ENCODE assay signal across 8 cellular contexts in genomic region chr12:68686262-68686594, GRCh38. TPM values are rescaled to one million over a fixed set of nuclear protein-coding genes. Genes with fewer than 3 reads are reported as not detected.
DNase-seq lines count a peak whose midpoint lies in the region; ATAC-seq and TF ChIP-seq lines count a peak whose summit lies in the region.

No MANE protein-coding gene starts in this region.

- H3K9me3 Mint-ChIP-seq in memory B cell: no peaks in the 10 kb centered on the region

- H3K9me3 ChIP-seq in left ventricle myocardium inferior (replicated peaks): no peaks in the 10 kb centered on the region
- no peaks in the 10 kb centered on the region for H3K9me3 ChIP-seq in vagina

- H3K27me3 ChIP-seq in left ventricle myocardium inferior (ENCODE audit: low read depth): no peaks in the 10 kb centered on the region
- no peaks in the 10 kb centered on the region for H3K27me3 ChIP-seq in vagina

- peaks cover 23% of the 10 kb centered on the region for H3K4me1 ChIP-seq in left ventricle myocardium inferior
- H3K4me1 ChIP-seq in vagina: peaks cover 21% of the 10 kb centered on the region

- peaks cover 5% of the 10 kb centered on the region for H3K36me3 Mint-ChIP-seq in memory B cell

- in situ Hi-C loops in astrocyte of the cerebellum (cut with HindIII; ENCODE audit: low sequenced_read_pairs): no loop called here

- H3K27ac Mint-ChIP-seq in memory B cell: peak overlapping the region; percentile 94

- H3K4me3 ChIP-seq in left ventricle myocardium inferior (peak overlapping the region; percentile 96), astrocyte of the cerebellum (ENCODE audit: low read depth, low read length) (peak overlapping the region; percentile 98), vagina (peak overlapping the region; percentile 82 to 84)

- peaks cover 3% of the 10 kb centered on the region for H3K4me1 Mint-ChIP-seq in memory B cell

- H3K4me3 Mint-ChIP-seq in memory B cell: peak overlapping the region; percentile 93

- H3K27ac ChIP-seq in left ventricle myocardium inferior (replicated peaks): peak overlapping the region; percentile 85
- H3K27ac ChIP-seq in vagina: peak overlapping the region; percentile 60

- no peak for TF ChIP-seq POLR2A in vagina (IDR thresholded peaks at IDR 0.05)

- ATAC-seq in left cardiac atrium: no peak
- peak; percentile 1 for ATAC-seq in memory B cell (ENCODE audit: low read depth)

- TF ChIP-seq CTCF in left ventricle myocardium inferior (IDR thresholded peaks at IDR 0.05; ENCODE audit: borderline replicate concordance): no peak
- no peak for TF ChIP-seq CTCF in astrocyte of the cerebellum (IDR thresholded peaks at IDR 0.05; ENCODE audit: low read depth, low read length, missing control alignments)
- TF ChIP-seq CTCF in vagina (IDR thresholded peaks at IDR 0.05): no peak

- H3K36me3 ChIP-seq in left ventricle myocardium inferior (peaks cover 11% of the 10 kb centered on the region), vagina (peaks cover 0 to 10% of the 10 kb centered on the region in 2 donors)

- no peaks in the 10 kb centered on the region for H3K27me3 Mint-ChIP-seq in memory B cell

- DNase-seq in left ventricle myocardium inferior: no peak
- DNase-seq in left cardiac atrium: no peak
- no peak for DNase-seq in astrocyte of the cerebellum (ENCODE audit: low read depth)
- DNase-seq in memory B cell (ENCODE audit: low spot score in 2 of 2): no peak
- no peak for DNase-seq in vagina (ENCODE audit: extremely low spot score in 2 of 2)
- DNase-seq in activated CD4-positive, alpha-beta T cell treated with anti-CD3 and anti-CD28 coated beads, Interleukin-2, amount 50 U/mL, for 48 hours: no peak
- DNase-seq in NCI-H524 (lab: John Stamatoyannopoulos, UW): no peak
- DNase-seq in NCI-H146 (lab: John Stamatoyannopoulos, UW): no peak

- intact Hi-C loops in left ventricle myocardium inferior (cut with micrococcal nuclease) (no loop called here), left cardiac atrium (cut with DNase I) (loop anchor here (5.0 to 10.0 kb wide), 2 partner anchors 319 to 331 kb away; no protein-coding TSS in a partner anchor), vagina (cut with DNase I) (loop anchor here (5.0 kb wide), 1 partner anchor 329 kb away; no protein-coding TSS in a partner anchor)

RNA-seq across cellular contexts. Expression of gene NUP107, which starts 0.6 kb away (rescaled TPM):
- total RNA-seq in left ventricle myocardium inferior (18.7 TPM), left cardiac atrium (10 to 100 TPM; 23.5 to 31.6 TPM), vagina (42.5 TPM)

RNA-seq across cellular contexts. Expression of gene SLC35E3, which starts 59.7 kb away (rescaled TPM):
- total RNA-seq in left ventricle myocardium inferior (5.1 TPM), left cardiac atrium (1 to 10 TPM; 5.2 to 7.1 TPM), vagina (5.9 TPM)
